ENCODE assay signal across 23 cellular contexts in the genomic region with DNA sequence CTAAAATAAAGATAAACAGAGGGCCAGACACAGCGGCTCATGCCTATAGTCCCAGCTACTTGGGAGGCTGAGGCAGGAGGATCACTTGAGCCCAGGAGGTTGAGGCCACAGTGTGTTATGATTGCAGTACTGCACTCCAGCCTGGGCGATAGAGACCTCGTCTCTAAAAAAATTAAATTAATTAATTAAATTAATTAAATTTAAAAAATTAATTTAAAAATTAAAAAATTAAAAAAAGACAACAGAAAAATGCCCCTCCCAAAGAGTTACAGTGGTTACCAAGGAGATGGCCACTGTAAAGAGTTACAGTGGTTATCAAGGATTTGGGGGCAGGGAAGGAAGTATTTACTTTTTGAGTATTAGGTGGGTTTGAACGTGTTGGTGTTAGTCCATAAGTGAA. TPM values are rescaled to one million over a fixed set of nuclear protein-coding genes. Genes with fewer than 3 reads are reported as not detected.
DNase-seq lines count a peak whose midpoint lies in the region; ATAC-seq and TF ChIP-seq lines count a peak whose summit lies in the region.
"Had no signal": no experiment of that assay in that cellular context is flagged by ENCODE, and none has a peak within 500 bp of the region (broad histone marks: within the 10 kb centered on the region; RNA-seq: fewer than 3 reads in every experiment).

No MANE protein-coding gene starts in this region.

- peak overlapping the region; percentile 61; the same call in 1 of the 2 replicates for H3K14ac ChIP-seq in IMR-90 (replicated peaks; ENCODE audit: low read depth, low read length)

- peak overlapping the region in 1 of 2 experiments; percentile 13; a peak in 1 of 4 replicates for H4K8ac ChIP-seq in IMR-90 (ENCODE audit: low read depth in 2 of 2, low read length in 2 of 2)

- H3K4me3 Mint-ChIP-seq in neural progenitor cell: no peak overlapping the region
- H3K4me3 Mint-ChIP-seq: CD4-positive, alpha-beta memory T cell; HFFc6 had no signal

- H3K79me1 ChIP-seq in IMR-90 (ENCODE audit: low read depth in 1 of 2, low read length in 2 of 2): peaks cover 21 to 45% of the 10 kb centered on the region in 2 experiments

- no peaks in the 10 kb centered on the region for H3K9me3 ChIP-seq in cardiac muscle cell (ENCODE audit: low read depth)
- no peaks in the 10 kb centered on the region for H3K9me3 ChIP-seq in heart left ventricle
- H3K9me3 ChIP-seq in IMR-90 (ENCODE audit: control insufficient read depth, insufficient read depth, low read length): no peaks in the 10 kb centered on the region
- no peaks in the 10 kb centered on the region for H3K9me3 ChIP-seq in mesodermal cell (ENCODE audit: control insufficient read depth, low read length)
- H3K9me3 ChIP-seq in neural progenitor cell (ENCODE audit: low read depth): no peaks in the 10 kb centered on the region
- H3K9me3 ChIP-seq in hepatocyte (ENCODE audit: low read depth): no peaks in the 10 kb centered on the region
- H3K9me3 ChIP-seq: A549; BE2C; BLaER1 treated with 17β-estradiol and CSF1 and Interleukin-3, amounts not matched to agents 10 nM and 100 nM; HAP-1 had no signal

- H3K79me2 ChIP-seq in neural progenitor cell (ENCODE audit: low read depth) (peaks cover 13% of the 10 kb centered on the region), hepatocyte (peaks cover 70% of the 10 kb centered on the region)

- H4K91ac ChIP-seq in IMR-90 (ENCODE audit: insufficient read depth, low read depth, low read length): no peak overlapping the region

- POLR2A ChIA-PET in IMR-90 (lab: Charles Lee; ENCODE audit: unreplicated experiment): no interaction called here

- H3K27ac ChIP-seq in cardiac muscle cell: peak overlapping the region; percentile 69
- no peak overlapping the region for H3K27ac ChIP-seq in heart left ventricle
- H3K27ac ChIP-seq in IMR-90 (ENCODE audit: insufficient read depth, low read length): no peak overlapping the region
- peak overlapping the region; percentile 51 for H3K27ac ChIP-seq in mesodermal cell (ENCODE audit: low read depth, low read length, severe bottlenecking)
- no peak overlapping the region for H3K27ac ChIP-seq in neural progenitor cell
- no peak overlapping the region for H3K27ac ChIP-seq in hepatocyte
- H3K27ac ChIP-seq: A549; BLaER1 treated with 17β-estradiol and CSF1 and Interleukin-3, amounts not matched to agents 10 nM and 100 nM had no signal

- no peaks in the 10 kb centered on the region for H3K9me3 Mint-ChIP-seq in neural progenitor cell
- H3K9me3 Mint-ChIP-seq: CD4-positive, alpha-beta memory T cell; HFFc6 had no signal

- H3K56ac ChIP-seq in IMR-90 (ENCODE audit: extremely low read depth, insufficient read depth, low read length): no peak overlapping the region

- no peaks in the 10 kb centered on the region for H3K36me3 Mint-ChIP-seq in neural progenitor cell
- H3K36me3 Mint-ChIP-seq: CD4-positive, alpha-beta memory T cell had no signal

- H3K9ac ChIP-seq in IMR-90 (ENCODE audit: low read depth, low read length) (no peak overlapping the region), neural progenitor cell (no peak overlapping the region)
- H3K9ac ChIP-seq: BLaER1 treated with 17β-estradiol and CSF1 and Interleukin-3, amounts not matched to agents 10 nM and 100 nM had no signal

- no peak for TF ChIP-seq RAD21 in IMR-90 (IDR thresholded peaks at IDR 0.05; ENCODE audit: low read length)

- no peaks in the 10 kb centered on the region for H3F3A ChIP-seq in neural progenitor cell (ENCODE audit: low read depth)

- H3K4me3 ChIP-seq in cardiac muscle cell (no peak overlapping the region), heart left ventricle (no peak overlapping the region), IMR-90 (ENCODE audit: insufficient read depth, low read depth, low read length) (no peak overlapping the region), mesodermal cell (ENCODE audit: extremely low read depth, insufficient read depth, low read length, poor library complexity, severe bottlenecking) (no peak overlapping the region), neural progenitor cell (no peak overlapping the region), hepatocyte (no peak overlapping the region)
- H3K4me3 ChIP-seq: A549; BLaER1 treated with 17β-estradiol and CSF1 and Interleukin-3, amounts not matched to agents 10 nM and 100 nM; HAP-1 had no signal

- H3K4me2 ChIP-seq in IMR-90 (ENCODE audit: low read depth, low read length) (no peak overlapping the region), neural progenitor cell (no peak overlapping the region), hepatocyte (no peak overlapping the region)
- H3K4me2 ChIP-seq: A549 had no signal

- peaks cover 7% of the 10 kb centered on the region; the same call in 1 of the 2 replicates for H4K20me1 ChIP-seq in IMR-90 (ENCODE audit: insufficient read depth, low read length)
- peaks cover 5% of the 10 kb centered on the region for H4K20me1 ChIP-seq in neural progenitor cell (ENCODE audit: low read depth)
- H4K20me1 ChIP-seq in hepatocyte (ENCODE audit: insufficient read depth, poor library complexity, severe bottlenecking): no peaks in the 10 kb centered on the region
- H4K20me1 ChIP-seq: BLaER1 treated with 17β-estradiol and CSF1 and Interleukin-3, amounts not matched to agents 10 nM and 100 nM had no signal

- TF ChIP-seq CTCF in cardiac muscle cell (IDR thresholded peaks at IDR 0.05; ENCODE audit: low read depth, low read length) (no peak), heart left ventricle (IDR thresholded peaks at IDR 0.05) (no peak), IMR-90 (conservative IDR thresholded peaks at IDR 0.05; ENCODE audit: low read depth, low read length) (no peak), neural progenitor cell (IDR thresholded peaks at IDR 0.05) (no peak), hepatocyte (IDR thresholded peaks at IDR 0.05; ENCODE audit: poor library complexity) (no peak)

- no peak for DNase-seq in cardiac muscle cell (ENCODE audit: low read depth in 1 of 2, low spot score in 1 of 2)
- no peak for DNase-seq in heart left ventricle
- no peak for DNase-seq in IMR-90
- DNase-seq in neural progenitor cell (ENCODE audit: low spot score): no peak
- no peak for DNase-seq in NCI-H2029 (lab: John Stamatoyannopoulos, UW)
- DNase-seq in hepatocyte (ENCODE audit: low spot score): no peak
- DNase-seq: 8988T; ACHN; AML-193; BE2C; Calu3; CD4-positive, alpha-beta memory T cell; COR-L47; DMS53; DMS79 treated with DMSO at 0.1 percent for 48 hours; GF-D8; GOT3; HFFc6 had no signal

- no peak overlapping the region for H2AK5ac ChIP-seq in IMR-90 (ENCODE audit: low read depth, low read length)

- H3K9me2 ChIP-seq in hepatocyte (replicated peaks; ENCODE audit: insufficient read depth): no peaks in the 10 kb centered on the region

- H3K4me1 Mint-ChIP-seq in neural progenitor cell: peaks cover 9% of the 10 kb centered on the region
- H3K4me1 Mint-ChIP-seq: CD4-positive, alpha-beta memory T cell had no signal

- in situ Hi-C loops in IMR-90 (cut with MboI; ENCODE audit: low sequenced_read_pairs): no loop called here

- no peak overlapping the region; the same call in 1 of the 2 replicates for H2BK20ac ChIP-seq in IMR-90 (ENCODE audit: low read depth, low read length)

- H3K9me1 ChIP-seq in IMR-90 (ENCODE audit: insufficient read depth, low read length): peaks cover 5% of the 10 kb centered on the region

- no peak overlapping the region for H2BK15ac ChIP-seq in IMR-90 (ENCODE audit: low read depth, low read length)

- peaks cover 2% of the 10 kb centered on the region for H3K27me3 Mint-ChIP-seq in neural progenitor cell (ENCODE audit: insufficient read depth, low read depth)

- H2AK9ac ChIP-seq in IMR-90 (replicated peaks; ENCODE audit: low read depth, low read length, poor library complexity): no peak overlapping the region

- WGBS in heart left ventricle, 4 donors: 85 to 90% (median 86%) methylated on average over 4 of the region's 4 CpGs
- 100% methylated on average over 1 of the region's 4 CpGs; no CpG with 5 or more reads in 1 of the 2 experiments for WGBS in IMR-90 (ENCODE audit: extremely low coverage in 2 of 2, insufficient read length in 1 of 2), 2 experiments
- WGBS in mesodermal cell (ENCODE audit: insufficient coverage in 2 of 2), 2 experiments: 90 to 100% methylated on average over 1 to 2 of the region's 4 CpGs
- 89% methylated on average over 4 of the region's 4 CpGs for WGBS in hepatocyte (ENCODE audit: low lambda C conversion rate, missing lambda C conversion rate)

- H3K36me3 ChIP-seq in cardiac muscle cell: no peaks in the 10 kb centered on the region
- H3K36me3 ChIP-seq in heart left ventricle: no peaks in the 10 kb centered on the region
- no peaks in the 10 kb centered on the region for H3K36me3 ChIP-seq in IMR-90 (ENCODE audit: control insufficient read depth, insufficient read depth, low read length)
- no peaks in the 10 kb centered on the region for H3K36me3 ChIP-seq in mesodermal cell (ENCODE audit: control insufficient read depth, insufficient read depth, low read length)
- no peaks in the 10 kb centered on the region for H3K36me3 ChIP-seq in neural progenitor cell
- H3K36me3 ChIP-seq in hepatocyte (replicated peaks; ENCODE audit: insufficient read depth, low read depth): no peaks in the 10 kb centered on the region
- H3K36me3 ChIP-seq: BE2C; BLaER1 treated with 17β-estradiol and CSF1 and Interleukin-3, amounts not matched to agents 10 nM and 100 nM; HAP-1 had no signal

- no peak overlapping the region for H3K18ac ChIP-seq in IMR-90 (ENCODE audit: low read depth, low read length)

- no peak overlapping the region for H3K4ac ChIP-seq in IMR-90 (ENCODE audit: low read depth, low read length)

- H2BK120ac ChIP-seq in IMR-90 (ENCODE audit: low read depth, low read length): no peak overlapping the region

- no peak overlapping the region for H2BK5ac ChIP-seq in IMR-90 (ENCODE audit: low read depth, low read length, poor library complexity, severe bottlenecking)

- TF ChIP-seq POLR2A in heart left ventricle (IDR thresholded peaks at IDR 0.05): no peak
- no peak for TF ChIP-seq POLR2A in IMR-90 (IDR thresholded peaks at IDR 0.05; ENCODE audit: low read depth, low read length)

- no peak overlapping the region for H4K5ac ChIP-seq in IMR-90 (ENCODE audit: low read depth, low read length)

- dilution Hi-C loops in IMR-90 (cut with HindIII; ENCODE audit: low sequenced_read_pairs, unreplicated experiment): no loop called here

- peak overlapping the region; percentile 41; the same call in 1 of the 2 replicates for H3K23ac ChIP-seq in IMR-90 (ENCODE audit: low read depth, low read length)

- H3K27me3 ChIP-seq in cardiac muscle cell: no peaks in the 10 kb centered on the region
- no peaks in the 10 kb centered on the region for H3K27me3 ChIP-seq in heart left ventricle
- H3K27me3 ChIP-seq in IMR-90 (ENCODE audit: control insufficient read depth, insufficient read depth, low read length): no peaks in the 10 kb centered on the region
- H3K27me3 ChIP-seq in neural progenitor cell: no peaks in the 10 kb centered on the region
- no peaks in the 10 kb centered on the region for H3K27me3 ChIP-seq in hepatocyte
- H3K27me3 ChIP-seq: BE2C; BLaER1 treated with 17β-estradiol and CSF1 and Interleukin-3, amounts not matched to agents 10 nM and 100 nM had no signal

- CTCF ChIA-PET in IMR-90 (lab: Yijun Ruan, JAX): no interaction called here

- peak overlapping the region; percentile 17 for H3K27ac Mint-ChIP-seq in neural progenitor cell
- H3K27ac Mint-ChIP-seq: HFFc6 had no signal

- H3K4me1 ChIP-seq in cardiac muscle cell (ENCODE audit: low read depth): peaks cover 31% of the 10 kb centered on the region
- peaks cover 0 to 11% (median 0%) of the 10 kb centered on the region in 12 donors for H3K4me1 ChIP-seq in heart left ventricle
- H3K4me1 ChIP-seq in IMR-90 (ENCODE audit: control insufficient read depth, insufficient read depth, low read length): peaks cover 1% of the 10 kb centered on the region
- H3K4me1 ChIP-seq in mesodermal cell (ENCODE audit: control insufficient read depth, insufficient read depth, low read length, poor library complexity, severe bottlenecking): peaks cover 5% of the 10 kb centered on the region
- peaks cover 10% of the 10 kb centered on the region for H3K4me1 ChIP-seq in neural progenitor cell
- H3K4me1 ChIP-seq in hepatocyte (ENCODE audit: insufficient read depth): no peaks in the 10 kb centered on the region
- H3K4me1 ChIP-seq: A549, BE2C had no signal

- ATAC-seq in heart left ventricle (no peak), IMR-90 (ENCODE audit: low read depth) (no peak), HG03378 (IDR thresholded peaks at IDR 0.05; ENCODE audit: unreplicated experiment) (no peak)

- H2AFZ ChIP-seq in IMR-90 (replicated peaks; ENCODE audit: low read length, poor library complexity): no peak overlapping the region
- H2AFZ ChIP-seq in neural progenitor cell (replicated peaks): no peak overlapping the region
- no peak overlapping the region for H2AFZ ChIP-seq in hepatocyte

- no TSS peak for BruUV-seq in IMR-90 (replicated peaks; lab: Mats Ljungman, UMichigan)

- intact Hi-C loops in heart left ventricle (cut with DNase I): no loop called here
- intact Hi-C loops in IMR-90 (cut with micrococcal nuclease): no loop called here

RNA-seq across cellular contexts. Expression of gene CDC14B, which starts 38.3 kb away (rescaled TPM):
- total RNA-seq in cardiac muscle cell (41.6 and 48.5 TPM in 2 replicates), heart left ventricle (10 to 100 TPM; 18.8 to 37.0 (median 26.9) TPM), IMR-90 (2012; rRNA removed) (24.7 and 26.3 TPM in 2 replicates), neural progenitor cell (ENCODE audit: low replicate concordance) (24.7 and 38.1 TPM in 2 replicates), hepatocyte (26.2 and 33.4 TPM in 2 replicates)
- polyA plus RNA-seq in cardiac muscle cell (49.4 and 55.4 TPM in 2 replicates), heart left ventricle (10 to 100 TPM in 1 of 2 donors, 1 to 10 TPM in 1; 5.1 to 11.7 TPM), IMR-90 (2012; rRNA removed) (8.6 and 9.7 TPM in 2 replicates), hepatocyte (11.4 and 15.1 TPM in 2 replicates)
- 3.8 and 5.8 TPM in 2 replicates for polyA plus RNA-seq in IMR-90 (2012; cell fraction: cytosol; rRNA removed)
- polyA plus RNA-seq in IMR-90 (2012; cell fraction: nucleus; rRNA removed; ENCODE audit: low replicate concordance): 5.9 and 22.5 TPM in 2 replicates
- polyA plus RNA-seq in mesodermal cell (2013, experiment 1 of 2): 24.3 TPM
- 25.0 TPM for polyA plus RNA-seq in mesodermal cell (2013, experiment 2 of 2)

Comparison
In these comparisons a context has a peak if more than half of its experiments do, and no peak if none do; other contexts are left out.
1. H3K27ac ChIP-seq: peak in cardiac muscle cell (single experiment) and mesodermal cell (single experiment); none in heart left ventricle (0 of 12), IMR-90 (single experiment), neural progenitor cell (single experiment) and hepatocyte (single experiment).